In genomic region chr20:24769878-24770627, GRCh38 we compare ENCODE assay signal across 17 cellular contexts.
DNase-seq lines count a peak whose midpoint lies in the region; ATAC-seq and TF ChIP-seq lines count a peak whose summit lies in the region.
"Had no signal": no experiment of that assay in that cellular context is flagged by ENCODE, and none has a peak within 500 bp of the region (broad histone marks: within the 10 kb centered on the region; RNA-seq: fewer than 3 reads in every experiment).

No MANE protein-coding gene starts in this region.

- DNase-seq in RWPE2 (ENCODE audit: low spot score), result peak; percentile 58
- DNase-seq in left lung, result peak; percentile 28 to 63
- DNase-seq in stomach, result peak; percentile 21
- DNase-seq in CD1c-positive myeloid dendritic cell (ENCODE audit: extremely low spot score), result no peak
- DNase-seq in medulla oblongata (ENCODE audit: extremely low spot score), result no peak
- DNase-seq: DMS 273 treated with DMSO at 0.1 percent for 48 hours, EL, NCI-H1436, NCI-H2029 treated with DMSO at 0.1 percent for 48 hours, NCI-H510A treated with DMSO at 0.1 percent for 48 hours, SIG-M5 had no signal

- no peak for TF ChIP-seq POLR2A in stomach (IDR thresholded peaks at IDR 0.05)

- no peak overlapping the region for H3K4me3 ChIP-seq in BLaER1 treated with 17β-estradiol and CSF1 and Interleukin-3, amounts not matched to agents 10 nM and 100 nM
- H3K4me3 ChIP-seq in RWPE2 (ENCODE audit: severe bottlenecking) (no peak overlapping the region), left lung (no peak overlapping the region), stomach (no peak overlapping the region)
- H3K4me3 ChIP-seq: K562 had no signal

- H3K27ac ChIP-seq in BLaER1 treated with 17β-estradiol and CSF1 and Interleukin-3, amounts not matched to agents 10 nM and 100 nM, result peak overlapping the region in 1 of 11 experiments; percentile 51; a peak in 2 of 22 replicates
- H3K27ac ChIP-seq in RWPE2 (ENCODE audit: poor library complexity, severe bottlenecking) (no peak overlapping the region), left lung (no peak overlapping the region), stomach (no peak overlapping the region)
- H3K27ac ChIP-seq: HL-60 had no signal

- peaks cover 2 to 11% (median 6%) of the 10 kb centered on the region in 11 experiments; a peak in 17 of 22 replicates for H3K9me3 ChIP-seq in BLaER1 treated with 17β-estradiol and CSF1 and Interleukin-3, amounts not matched to agents 10 nM and 100 nM (replicated peaks in 1 of 11)
- no peaks in the 10 kb centered on the region for H3K9me3 ChIP-seq in RWPE2 (ENCODE audit: severe bottlenecking)
- H3K9me3 ChIP-seq in left lung, result peaks cover 0 to 3% of the 10 kb centered on the region in 2 donors
- no peaks in the 10 kb centered on the region for H3K9me3 ChIP-seq in stomach

- no peak overlapping the region; a peak in 1 of 22 replicates for H3K9ac ChIP-seq in BLaER1 treated with 17β-estradiol and CSF1 and Interleukin-3, amounts not matched to agents 10 nM and 100 nM

- no peak for ATAC-seq in RWPE2 (ENCODE audit: low read depth)
- ATAC-seq in left lung, result no peak
- no peak for ATAC-seq in esophagus mucosa
- no peak for ATAC-seq in GM18498 (IDR thresholded peaks at IDR 0.05; ENCODE audit: unreplicated experiment)
- ATAC-seq: HCT116, K562 had no signal

- TF ChIP-seq EP300 in stomach (IDR thresholded peaks at IDR 0.05), result no peak

- no peak for TF ChIP-seq CTCF in RWPE2 (IDR thresholded peaks at IDR 0.05; ENCODE audit: poor library complexity, severe bottlenecking)
- no peak for TF ChIP-seq CTCF in left lung (IDR thresholded peaks at IDR 0.05)
- TF ChIP-seq CTCF in stomach (IDR thresholded peaks at IDR 0.05), result no peak

- no peaks in the 10 kb centered on the region for H3K36me3 ChIP-seq in BLaER1 treated with 17β-estradiol and CSF1 and Interleukin-3, amounts not matched to agents 10 nM and 100 nM
- H3K36me3 ChIP-seq in RWPE2 (ENCODE audit: low read depth) (no peaks in the 10 kb centered on the region), left lung (no peaks in the 10 kb centered on the region), stomach (no peaks in the 10 kb centered on the region)

- H3K27me3 ChIP-seq in BLaER1 treated with 17β-estradiol and CSF1 and Interleukin-3, amounts not matched to agents 10 nM and 100 nM, result 0 out of 22 replicates have a peak, but pooled peaks cover 0 to 8% (median 0%) of the 10 kb centered on the region in 11 experiments
- H3K27me3 ChIP-seq in RWPE2 (ENCODE audit: insufficient read depth, poor library complexity, severe bottlenecking), result no peaks in the 10 kb centered on the region
- H3K27me3 ChIP-seq in left lung, result peaks cover 0 to 47% of the 10 kb centered on the region in 2 donors
- H3K27me3 ChIP-seq in stomach, result peaks cover 0 to 10% (median 3%) of the 10 kb centered on the region in 3 donors

- peak overlapping the region in 9 of 11 experiments; percentile 62 to 95 (median 88); a peak in 18 of 22 replicates for H3K4me2 ChIP-seq in BLaER1 treated with 17β-estradiol and CSF1 and Interleukin-3, amounts not matched to agents 10 nM and 100 nM

- peaks cover 43 to 84% (median 73%) of the 10 kb centered on the region in 10 experiments for H3K4me1 ChIP-seq in BLaER1 treated with 17β-estradiol and CSF1 and Interleukin-3, amounts not matched to agents 10 nM and 100 nM
- peaks cover 14% of the 10 kb centered on the region for H3K4me1 ChIP-seq in RWPE2 (ENCODE audit: insufficient read depth, poor library complexity, severe bottlenecking)
- H3K4me1 ChIP-seq in left lung, result no peaks in the 10 kb centered on the region
- H3K4me1 ChIP-seq in stomach, result no peaks in the 10 kb centered on the region

- intact Hi-C loops in left lung (cut with DNase I) (no loop called here), stomach (cut with DNase I; ENCODE audit: low total_unique reads) (no loop called here)

- H4K20me1 ChIP-seq in BLaER1 treated with 17β-estradiol and CSF1 and Interleukin-3, amounts not matched to agents 10 nM and 100 nM, result no peaks in the 10 kb centered on the region

- WGBS in stomach, 5 donors, result 91 to 94% (median 92%) methylated on average over 18 of the region's 18 CpGs

Comparison
In these comparisons a context has a peak if more than half of its experiments do, and no peak if none do; other contexts are left out.
1. DNase-seq: peak in RWPE2 (single experiment), left lung (2 of 2) and stomach (single experiment); none in CD1c-positive myeloid dendritic cell (single experiment) and medulla oblongata (single experiment).